In genomic region chr10:69710008-69710905, GRCh38 we compare ENCODE assay signal across 2 cellular contexts.
TF ChIP-seq lines count a peak whose summit lies in the region.

No MANE protein-coding gene starts in this region.

TF ChIP-seq in GM23338, 12 proteins besides CTCF, POLR2A, EP300 and RAD21:
- TF ChIP-seq CREB1 (CRISPR knock-in tag; IDR thresholded peaks at IDR 0.05; ENCODE audit: low read depth) (no peak), NANOG (IDR thresholded peaks at IDR 0.05; ENCODE audit: borderline replicate concordance) (no peak), ZNF331 (CRISPR knock-in tag; IDR thresholded peaks at IDR 0.05; ENCODE audit: low read depth) (no peak), ZNF114 (CRISPR knock-in tag; IDR thresholded peaks at IDR 0.05) (no peak), EZH2 (IDR thresholded peaks at IDR 0.05; ENCODE audit: low read depth, unreplicated experiment) (no peak), JUNB (IDR thresholded peaks at IDR 0.05; ENCODE audit: unreplicated experiment) (no peak), EZH2phosphoT487 (IDR thresholded peaks at IDR 0.05; ENCODE audit: unreplicated experiment) (no peak)

TF ChIP-seq in H1, 55 proteins besides CTCF, POLR2A, EP300 and RAD21:
- TF ChIP-seq YY1 (IDR thresholded peaks at IDR 0.05; ENCODE audit: low read depth, low read length) (peak; percentile 61; the same call in 1 of the 2 replicates), BACH1 (IDR thresholded peaks at IDR 0.05; ENCODE audit: low read length) (no peak)
